19 cellular contexts compared by ENCODE assay signal in genomic region chr14:64198486-64198885, GRCh38.
DNase-seq lines count a peak whose midpoint lies in the region; TF ChIP-seq lines count a peak whose summit lies in the region.
"Had no signal": no experiment of that assay in that cellular context is flagged by ENCODE, and none has a peak within 500 bp of the region (broad histone marks: within the 10 kb centered on the region; RNA-seq: fewer than 3 reads in every experiment).

No MANE protein-coding gene starts in this region.

- peak overlapping the region; percentile 2 to 75 for H2BK12ac ChIP-seq in mesenchymal stem cell (ENCODE audit: low read length in 2 of 2)

- H3K27ac ChIP-seq in adrenal gland (peak overlapping the region; percentile 27 to 93 (median 78)), mesenchymal stem cell (ENCODE audit: low read length, poor library complexity, severe bottlenecking) (no peak overlapping the region), subcutaneous abdominal adipose tissue (ENCODE audit: low read depth, low read length) (peak overlapping the region; percentile 12)
- H3K27ac ChIP-seq: gastroesophageal sphincter had no signal

- no peak overlapping the region for H2BK5ac ChIP-seq in mesenchymal stem cell (ENCODE audit: low read depth, low read length, poor library complexity, severe bottlenecking)

- intact Hi-C loops in adrenal gland (cut with DNase I): loop anchor here in 1 of 2 donors (10.0 kb wide), 1 partner anchor 54 kb away; no protein-coding TSS in a partner anchor

- H3K9me3 Mint-ChIP-seq in IgD-negative memory B cell: no peaks in the 10 kb centered on the region
- H3K9me3 Mint-ChIP-seq: activated T-cell treated with anti-CD3 and anti-CD28 coated beads, Interleukin-2, amount 50 U/mL, for 24 hours had no signal

- H4K8ac ChIP-seq in mesenchymal stem cell (ENCODE audit: low read length): peak overlapping the region; percentile 74

- H2AK5ac ChIP-seq in mesenchymal stem cell (ENCODE audit: low read length, severe bottlenecking): peak overlapping the region; percentile 38

- H2AFZ ChIP-seq in mesenchymal stem cell (ENCODE audit: low read depth, low read length): no peak overlapping the region

- H3K4me1 ChIP-seq in adrenal gland (replicated peaks in 1 of 2) (peaks cover 44 to 72% of the 10 kb centered on the region in 2 donors), mesenchymal stem cell (ENCODE audit: control insufficient read depth, insufficient read depth, low read depth, low read length) (peaks cover 8% of the 10 kb centered on the region), subcutaneous abdominal adipose tissue (ENCODE audit: control insufficient read depth in 5 of 5, insufficient read depth in 5 of 5, low read length in 5 of 5) (peaks cover 8 to 42% (median 32%) of the 10 kb centered on the region in 5 donors)

- TF ChIP-seq CTCF in adrenal gland (IDR thresholded peaks at IDR 0.05): no peak

- no peak overlapping the region for H3K23ac ChIP-seq in mesenchymal stem cell (ENCODE audit: low read length in 2 of 2)

- H3K36me3 Mint-ChIP-seq in IgD-negative memory B cell: peaks cover 3% of the 10 kb centered on the region

- H3K4me3 ChIP-seq in adrenal gland (peak overlapping the region in 1 of 4 donors; percentile 45), mesenchymal stem cell (ENCODE audit: insufficient read depth in 1 of 2, low read depth in 1 of 2, low read length in 2 of 2) (no peak overlapping the region), subcutaneous abdominal adipose tissue (ENCODE audit: low read depth in 1 of 5, low read length in 5 of 5) (no peak overlapping the region)
- H3K4me3 ChIP-seq: esophagus squamous epithelium, gastroesophageal sphincter, pancreas had no signal

- peaks cover 32 to 57% (median 40%) of the 10 kb centered on the region in 3 donors for H3K4me1 Mint-ChIP-seq in IgD-negative memory B cell

- H3K9me3 ChIP-seq in adrenal gland (replicated peaks in 1 of 3) (no peaks in the 10 kb centered on the region), mesenchymal stem cell (ENCODE audit: control insufficient read depth, low read length) (no peaks in the 10 kb centered on the region), subcutaneous abdominal adipose tissue (ENCODE audit: control insufficient read depth in 5 of 5, low read length in 5 of 5) (no peaks in the 10 kb centered on the region)
- H3K9me3 ChIP-seq: esophagus squamous epithelium, gastroesophageal sphincter, pancreas, SK-N-SH had no signal

- no peak overlapping the region for H3K4ac ChIP-seq in mesenchymal stem cell (ENCODE audit: low read depth in 1 of 2, low read length in 2 of 2)

- H3K79me1 ChIP-seq in mesenchymal stem cell (replicated peaks; ENCODE audit: low read length, poor library complexity, severe bottlenecking): peaks cover 22% of the 10 kb centered on the region

- DNase-seq in adrenal gland (peak in 2 of 7 donors; percentile 46 to 56), mesenchymal stem cell (no peak), iPS-NIHi7 (ENCODE audit: extremely low spot score) (no peak), anterior cingulate cortex (lab: John Stamatoyannopoulos, UW) (no peak)
- no peak for DNase-seq in activated CD4-positive, alpha-beta T cell treated with anti-CD3 and anti-CD28 coated beads for 4 hours
- DNase-seq: activated CD4-positive, CD25-positive, alpha-beta regulatory T cell; activated naive CD4-positive, alpha-beta T cell treated with Interleukin-2 at 50 U/mL for 16 hours; activated T-cell treated with anti-CD3 and anti-CD28 coated beads, Interleukin-2, amount 50 U/mL, for 24 hours; DMS79; esophagus squamous epithelium; MM.1S; NCI-H1436; NCI-H524; pancreas; SK-N-SH; T-helper 9 cell had no signal

- H3K4me3 Mint-ChIP-seq in IgD-negative memory B cell: peak overlapping the region in 1 of 4 donors; percentile 52
- H3K4me3 Mint-ChIP-seq: activated T-cell treated with anti-CD3 and anti-CD28 coated beads, Interleukin-2, amount 50 U/mL, for 24 hours had no signal

- TF ChIP-seq POLR2A in adrenal gland (IDR thresholded peaks at IDR 0.05): peak in 1 of 2 donors; percentile 34

- no peak overlapping the region for H3K9ac ChIP-seq in mesenchymal stem cell (ENCODE audit: low read length)
- peak overlapping the region in 1 of 5 donors; percentile 29 for H3K9ac ChIP-seq in subcutaneous abdominal adipose tissue (ENCODE audit: low read length in 5 of 5)
- H3K9ac ChIP-seq: SK-N-SH had no signal

- H2BK120ac ChIP-seq in mesenchymal stem cell (ENCODE audit: low read depth, low read length): no peak overlapping the region

- no peak overlapping the region for H3K18ac ChIP-seq in mesenchymal stem cell (ENCODE audit: low read depth in 1 of 2, low read length in 2 of 2)

- H3K14ac ChIP-seq in mesenchymal stem cell (ENCODE audit: low read length in 2 of 2): no peak overlapping the region

- peak overlapping the region in 2 of 3 donors; percentile 85 to 86 for H3K27ac Mint-ChIP-seq in IgD-negative memory B cell

- H3K36me3 ChIP-seq in adrenal gland (replicated peaks in 1 of 2) (no peaks in the 10 kb centered on the region), mesenchymal stem cell (ENCODE audit: control insufficient read depth in 1 of 2, insufficient read depth in 2 of 2, low read depth in 1 of 2, low read length in 2 of 2) (peaks cover 0 to 4% of the 10 kb centered on the region in 2 experiments), subcutaneous abdominal adipose tissue (ENCODE audit: control insufficient read depth in 5 of 5, insufficient read depth in 5 of 5, low read length in 5 of 5) (peaks cover 0 to 15% (median 7%) of the 10 kb centered on the region in 5 donors)
- H3K36me3 ChIP-seq: pancreas had no signal

- H3K27me3 ChIP-seq in adrenal gland (no peaks in the 10 kb centered on the region), mesenchymal stem cell (ENCODE audit: control insufficient read depth in 1 of 2, insufficient read depth in 1 of 2, low read length in 2 of 2) (no peaks in the 10 kb centered on the region), subcutaneous abdominal adipose tissue (ENCODE audit: control insufficient read depth in 5 of 5, insufficient read depth in 4 of 5, low read length in 5 of 5) (no peaks in the 10 kb centered on the region)
- H3K27me3 ChIP-seq: esophagus squamous epithelium, gastroesophageal sphincter, pancreas had no signal

- H3K4me2 ChIP-seq in mesenchymal stem cell (ENCODE audit: low read length, poor library complexity, severe bottlenecking): no peak overlapping the region
- H3K4me2 ChIP-seq: SK-N-SH had no signal

- no peaks in the 10 kb centered on the region for H3K27me3 Mint-ChIP-seq in IgD-negative memory B cell
- H3K27me3 Mint-ChIP-seq: activated T-cell treated with anti-CD3 and anti-CD28 coated beads, Interleukin-2, amount 50 U/mL, for 24 hours had no signal

- peak overlapping the region; percentile 33 for H2BK15ac ChIP-seq in mesenchymal stem cell (ENCODE audit: low read depth, poor library complexity, severe bottlenecking)

- H4K91ac ChIP-seq in mesenchymal stem cell (ENCODE audit: low read length): no peak overlapping the region

- WGBS in adrenal gland, 4 donors: 33 to 52% (median 47%) methylated on average over 3 of the region's 3 CpGs
- 89% methylated on average over 3 of the region's 3 CpGs for WGBS in mesenchymal stem cell
